ENCODE assay signal across 1 cellular context in the genomic region with DNA sequence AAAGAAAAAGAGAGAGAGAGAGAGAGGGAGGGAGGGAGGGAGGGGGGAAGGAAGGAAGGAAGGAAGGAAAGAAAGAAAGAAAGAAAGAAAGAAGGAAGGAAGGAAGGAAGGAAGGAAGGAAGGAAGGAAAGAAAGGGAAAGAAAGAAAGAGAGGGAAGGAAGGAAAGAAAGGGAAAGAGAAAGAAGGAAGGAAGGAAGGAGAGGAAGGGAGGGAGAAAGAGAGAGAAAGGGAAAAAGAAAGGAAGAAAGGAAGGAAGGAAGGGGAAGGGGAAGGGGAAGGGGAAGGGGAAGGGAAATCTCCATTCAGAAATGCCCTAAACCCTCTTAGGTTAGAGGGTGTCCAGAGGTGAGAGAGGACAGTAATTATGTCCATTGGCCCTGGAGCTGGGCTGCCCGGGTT. TPM values are rescaled to one million over a fixed set of nuclear protein-coding genes. Genes with fewer than 3 reads are reported as not detected.
"Had no signal": no experiment of that assay in that cellular context is flagged by ENCODE, and none has a peak within 500 bp of the region (broad histone marks: within the 10 kb centered on the region; RNA-seq: fewer than 3 reads in every experiment).

No MANE protein-coding gene starts in this region.

RNA-seq across cellular contexts. Expression of gene IRAG1, which starts 13.3 kb away (rescaled TPM):
- total RNA-seq: naive thymus-derived CD8-positive, alpha-beta T cell had no signal
- polyA plus RNA-seq: naive thymus-derived CD8-positive, alpha-beta T cell had no signal
